ENCODE assay signal across 23 cellular contexts in the genomic region with DNA sequence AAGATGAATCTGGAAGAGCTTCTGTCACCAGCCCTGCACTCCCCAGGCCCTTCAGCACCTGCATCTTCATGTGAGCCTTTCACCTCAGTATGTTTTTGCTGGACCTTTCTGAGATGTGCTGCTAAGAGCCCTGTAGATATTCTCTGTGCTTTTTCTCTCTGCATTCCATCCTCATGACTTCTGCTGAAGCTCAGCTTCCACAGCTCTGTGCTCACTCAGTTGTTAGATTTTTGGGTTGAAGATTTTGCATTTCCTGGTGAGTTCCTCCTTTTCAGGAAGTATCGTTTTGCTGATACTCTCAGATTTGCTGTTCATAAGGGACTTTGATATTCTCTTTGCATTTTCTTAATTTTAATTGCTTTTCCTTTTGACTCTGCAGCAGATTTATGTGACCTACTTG. TPM values are rescaled to one million over a fixed set of nuclear protein-coding genes. Genes with fewer than 3 reads are reported as not detected.
DNase-seq lines count a peak whose midpoint lies in the region; ATAC-seq and TF ChIP-seq lines count a peak whose summit lies in the region.
"Had no signal": no experiment of that assay in that cellular context is flagged by ENCODE, and none has a peak within 500 bp of the region (broad histone marks: within the 10 kb centered on the region; RNA-seq: fewer than 3 reads in every experiment).

No MANE protein-coding gene starts in this region.

- H3K4me3 Mint-ChIP-seq in chondrocyte (ENCODE audit: unreplicated experiment) = no peak overlapping the region
- H3K4me3 Mint-ChIP-seq in nephron progenitor cell = no peak overlapping the region
- H3K4me3 Mint-ChIP-seq in activated naive CD8-positive, alpha-beta T cell treated with anti-CD3 and anti-CD28 coated beads for 36 hours = no peak overlapping the region
- no peak overlapping the region for H3K4me3 Mint-ChIP-seq in naive thymus-derived CD8-positive, alpha-beta T cell
- H3K4me3 Mint-ChIP-seq: activated CD4-positive, alpha-beta T cell treated with anti-CD3 and anti-CD28 coated beads, Interleukin-2, amount 10 ng/mL, durations not matched to agents 24 days and 14 days; T-helper 17 cell had no signal

- peak overlapping the region; percentile 13 for H3K27ac Mint-ChIP-seq in chondrocyte (ENCODE audit: unreplicated experiment)
- peak overlapping the region; percentile 74 for H3K27ac Mint-ChIP-seq in nephron progenitor cell
- no peak overlapping the region for H3K27ac Mint-ChIP-seq in activated naive CD8-positive, alpha-beta T cell treated with anti-CD3 and anti-CD28 coated beads for 36 hours
- peak overlapping the region in 2 of 10 donors; percentile 31 to 45 for H3K27ac Mint-ChIP-seq in naive thymus-derived CD8-positive, alpha-beta T cell
- H3K27ac Mint-ChIP-seq: activated CD4-positive, alpha-beta T cell treated with anti-CD3 and anti-CD28 coated beads, Interleukin-2, amount 10 ng/mL, durations not matched to agents 24 days and 14 days; T-helper 17 cell had no signal

- CTCF ChIA-PET in BJ (lab: Yijun Ruan, JAX) = interaction anchor here (0.9 to 1.1 kb wide), 3 partner anchors 15 to 157 kb away, joined by 3 read pairs; no protein-coding TSS in a partner anchor

- H3K4me1 Mint-ChIP-seq in chondrocyte (ENCODE audit: low read depth) (peaks cover 36% of the 10 kb centered on the region), nephron progenitor cell (peaks cover 9% of the 10 kb centered on the region)
- no peaks in the 10 kb centered on the region for H3K4me1 Mint-ChIP-seq in activated naive CD8-positive, alpha-beta T cell treated with anti-CD3 and anti-CD28 coated beads for 36 hours
- H3K4me1 Mint-ChIP-seq in naive thymus-derived CD8-positive, alpha-beta T cell = peaks cover 0 to 6% (median 2%) of the 10 kb centered on the region in 4 donors

- no peaks in the 10 kb centered on the region for H3K27me3 ChIP-seq in BJ (ENCODE audit: control insufficient read depth, insufficient read depth, low read length)
- H3K27me3 ChIP-seq: cardiac muscle cell, hepatocyte, Peyer's patch, SJSA1, suprapubic skin had no signal

- TF ChIP-seq CTCF in BJ (IDR thresholded peaks at IDR 0.05; ENCODE audit: insufficient read depth, low read depth, low read length) (no peak), chondrocyte (IDR thresholded peaks at IDR 0.05) (no peak), nephron progenitor cell (IDR thresholded peaks at IDR 0.05) (no peak)

- DNase-seq in BJ (ENCODE audit: low read depth) (peak; percentile 6), HCEC 1CT (peak; percentile 8), chondrocyte (ENCODE audit: low spot score) (no peak), nephron progenitor cell (no peak), dermis blood vessel endothelial cell (no peak)
- no peak for DNase-seq in activated naive CD8-positive, alpha-beta T cell treated with anti-CD3 and anti-CD28 coated beads for 36 hours
- no peak for DNase-seq in naive thymus-derived CD8-positive, alpha-beta T cell
- DNase-seq: activated CD4-positive, alpha-beta T cell treated with anti-CD3 and anti-CD28 coated beads, Interleukin-2, amount 10 ng/mL, durations not matched to agents 24 days and 14 days; activated gamma-delta T cell; AML-193; DMS79; foreskin melanocyte; left ventricle myocardium superior; NCI-H1105 treated with DMSO at 0.1 percent for 48 hours; NCI-H2107; NCI-H510A; Peyer's patch; psoas muscle; T-helper 17 cell had no signal

- H3K36me3 Mint-ChIP-seq in chondrocyte (ENCODE audit: low read depth) (peaks cover 7% of the 10 kb centered on the region), nephron progenitor cell (ENCODE audit: low read depth) (peaks cover 53% of the 10 kb centered on the region)
- H3K36me3 Mint-ChIP-seq in activated naive CD8-positive, alpha-beta T cell treated with anti-CD3 and anti-CD28 coated beads for 36 hours = peaks cover 30% of the 10 kb centered on the region
- peaks cover 2 to 59% (median 16%) of the 10 kb centered on the region in 3 donors for H3K36me3 Mint-ChIP-seq in naive thymus-derived CD8-positive, alpha-beta T cell

- H3K9me3 Mint-ChIP-seq in chondrocyte (ENCODE audit: low read depth) (no peaks in the 10 kb centered on the region), nephron progenitor cell (no peaks in the 10 kb centered on the region)
- H3K9me3 Mint-ChIP-seq in activated naive CD8-positive, alpha-beta T cell treated with anti-CD3 and anti-CD28 coated beads for 36 hours = no peaks in the 10 kb centered on the region
- H3K9me3 Mint-ChIP-seq in naive thymus-derived CD8-positive, alpha-beta T cell = no peaks in the 10 kb centered on the region

- POLR2A ChIA-PET in BJ (lab: Charles Lee) = interaction anchor here (0.7 kb wide), 1 partner anchor 533 kb away, joined by 3 read pairs; no protein-coding TSS in a partner anchor
- POLR2A ChIA-PET in naive thymus-derived CD8-positive, alpha-beta T cell (lab: Charles Lee) = no interaction called here

- H3K27me3 Mint-ChIP-seq in chondrocyte (ENCODE audit: low read depth) (no peaks in the 10 kb centered on the region), nephron progenitor cell (ENCODE audit: low read depth, poor library complexity) (no peaks in the 10 kb centered on the region)
- H3K27me3 Mint-ChIP-seq in activated naive CD8-positive, alpha-beta T cell treated with anti-CD3 and anti-CD28 coated beads for 36 hours = no peaks in the 10 kb centered on the region
- H3K27me3 Mint-ChIP-seq in naive thymus-derived CD8-positive, alpha-beta T cell = no peaks in the 10 kb centered on the region
- H3K27me3 Mint-ChIP-seq: activated CD4-positive, alpha-beta T cell treated with anti-CD3 and anti-CD28 coated beads, Interleukin-2, amount 10 ng/mL, durations not matched to agents 24 days and 14 days; T-helper 17 cell had no signal

- no peak for ATAC-seq in naive thymus-derived CD8-positive, alpha-beta T cell
- ATAC-seq: left ventricle myocardium superior, psoas muscle, T-helper 17 cell had no signal

- peaks cover 3% of the 10 kb centered on the region for H3K36me3 ChIP-seq in BJ (ENCODE audit: control insufficient read depth, insufficient read depth, low read length)

- H3K4me3 ChIP-seq in BJ (ENCODE audit: low read depth, low read length) = no peak overlapping the region
- H3K4me3 ChIP-seq: cardiac muscle cell, hepatocyte, Peyer's patch, psoas muscle, SJSA1, suprapubic skin had no signal

RNA-seq across cellular contexts. Expression of a gene that starts 18.3 kb away (rescaled TPM):
- 2.3 and 5.5 TPM in 2 replicates for polyA plus RNA-seq in BJ (2011; rRNA removed)
- polyA minus RNA-seq in BJ (2011; rRNA and poly(A)+ RNA removed) = 1.5 and 2.3 TPM in 2 replicates
- total RNA-seq in chondrocyte (12.6 to 18.6 TPM (median 13.4 TPM) in 3 replicates), dermis blood vessel endothelial cell (16.4 and 18.4 TPM in 2 replicates)
- 10 to 100 TPM; 15.9 to 17.1 TPM for total RNA-seq in activated naive CD8-positive, alpha-beta T cell treated with anti-CD3 and anti-CD28 coated beads for 36 hours
- total RNA-seq in naive thymus-derived CD8-positive, alpha-beta T cell = 10 to 100 TPM; 22.8 to 23.0 TPM
- 10 to 100 TPM in 2 of 3 donors, 1 to 10 TPM in 1; 8.9 to 13.6 (median 12.7) TPM for polyA plus RNA-seq in naive thymus-derived CD8-positive, alpha-beta T cell

RNA-seq across cellular contexts. Expression of a gene that starts 25.2 kb away (rescaled TPM):
- polyA plus RNA-seq in BJ (2011; rRNA removed) = 12.4 and 25.0 TPM in 2 replicates
- polyA minus RNA-seq in BJ (2011; rRNA and poly(A)+ RNA removed) = 34.2 and 35.2 TPM in 2 replicates
- 45.4 to 60.7 TPM (median 45.5 TPM) in 3 replicates for total RNA-seq in chondrocyte
- 60.4 and 69.1 TPM in 2 replicates for total RNA-seq in dermis blood vessel endothelial cell
- 10 to 100 TPM; 47.5 to 52.3 TPM for total RNA-seq in activated naive CD8-positive, alpha-beta T cell treated with anti-CD3 and anti-CD28 coated beads for 36 hours
- total RNA-seq in naive thymus-derived CD8-positive, alpha-beta T cell = 100 to 1,000 TPM in 1 of 2 experiments, 10 to 100 TPM in 1; 88.7 to 111 TPM
- polyA plus RNA-seq in naive thymus-derived CD8-positive, alpha-beta T cell = 10 to 100 TPM; 17.0 to 26.6 (median 21.9) TPM

Comparison
In these comparisons a context has a peak if more than half of its experiments do, and no peak if none do; other contexts are left out.
1. DNase-seq: peak in BJ (single experiment) and HCEC 1CT (single experiment); none in chondrocyte (single experiment), nephron progenitor cell (single experiment), dermis blood vessel endothelial cell (single experiment), activated naive CD8-positive, alpha-beta T cell treated with anti-CD3 and anti-CD28 coated beads for 36 hours (single experiment) and naive thymus-derived CD8-positive, alpha-beta T cell (0 of 10).